In genomic region chr13:110419391-110419791, GRCh38 we compare ENCODE assay signal across 14 cellular contexts.
A peak's percentile ranks its signal among the peaks of the same experiment; 100 is the strongest.
DNase-seq lines count a peak whose midpoint lies in the region; ATAC-seq and TF ChIP-seq lines count a peak whose summit lies in the region.
"Had no signal": no experiment of that assay in that cellular context is flagged by ENCODE, and none has a peak within 500 bp of the region (broad histone marks: within the 10 kb centered on the region; RNA-seq: fewer than 3 reads in every experiment).

No MANE protein-coding gene starts in this region.

- CTCF ChIA-PET in WTC11 (lab: Charles Lee) = interaction anchor here (0.8 kb wide), 1 partner anchor 172 kb away, joined by 3 read pairs; no protein-coding TSS in a partner anchor

- H3K79me2 ChIP-seq in smooth muscle cell (ENCODE audit: low read depth) = peaks cover 45% of the 10 kb centered on the region

- peaks cover 74% of the 10 kb centered on the region for H3F3A ChIP-seq in smooth muscle cell (ENCODE audit: low read depth)

- H4K20me1 ChIP-seq in smooth muscle cell (ENCODE audit: low read depth) = no peaks in the 10 kb centered on the region

- TF ChIP-seq CTCF in epithelial cell of esophagus (IDR thresholded peaks at IDR 0.05; ENCODE audit: insufficient read depth, low read depth, low read length, missing control alignments) (no peak), smooth muscle cell (IDR thresholded peaks at IDR 0.05; ENCODE audit: borderline replicate concordance, insufficient read depth, poor library complexity, severe bottlenecking) (no peak), WTC11 (IDR thresholded peaks at IDR 0.05) (no peak)

- ATAC-seq in GM18909 (IDR thresholded peaks at IDR 0.05; ENCODE audit: poor library complexity, unreplicated experiment) = peak; percentile 74
- peak; percentile 47 for ATAC-seq in HG03378 (IDR thresholded peaks at IDR 0.05; ENCODE audit: unreplicated experiment)
- no peak for ATAC-seq in GM21528 (IDR thresholded peaks at IDR 0.05; ENCODE audit: low FRiP score, unreplicated experiment)
- no peak for ATAC-seq in WTC11
- ATAC-seq in activated T-cell treated with anti-CD3 and anti-CD28 coated beads, Interleukin-2, amount 50 U/mL, for 4 hours = no peak
- ATAC-seq: activated CD4-positive, alpha-beta T cell treated with anti-CD3 and anti-CD28 coated beads for 36 hours had no signal

- H3K4me3 ChIP-seq in epithelial cell of esophagus (ENCODE audit: low read length) = no peak overlapping the region
- H3K4me3 ChIP-seq in smooth muscle cell = no peak overlapping the region

- H3K4me1 ChIP-seq in smooth muscle cell (ENCODE audit: low read depth) = peaks cover 48% of the 10 kb centered on the region

- H2AFZ ChIP-seq in smooth muscle cell (ENCODE audit: low read depth) = no peak overlapping the region

- H3K9me3 Mint-ChIP-seq in WTC11 = no peaks in the 10 kb centered on the region
- no peaks in the 10 kb centered on the region for H3K9me3 Mint-ChIP-seq in activated T-cell treated with anti-CD3 and anti-CD28 coated beads, Interleukin-2, amount 50 U/mL, for 4 hours

- peak overlapping the region; percentile 92 for H3K27ac ChIP-seq in smooth muscle cell (ENCODE audit: low read depth)

- H3K4me1 Mint-ChIP-seq in WTC11 = peaks cover 10% of the 10 kb centered on the region
- H3K4me1 Mint-ChIP-seq in activated T-cell treated with anti-CD3 and anti-CD28 coated beads, Interleukin-2, amount 50 U/mL, for 4 hours (ENCODE audit: low read depth) = peaks cover 12% of the 10 kb centered on the region

- no peaks in the 10 kb centered on the region for H3K9me3 ChIP-seq in smooth muscle cell (replicated peaks; ENCODE audit: low read depth)

- no peaks in the 10 kb centered on the region; the same call in 1 of the 2 replicates for H3K27me3 Mint-ChIP-seq in WTC11 (ENCODE audit: low read depth)
- peaks cover 85% of the 10 kb centered on the region for H3K27me3 Mint-ChIP-seq in activated T-cell treated with anti-CD3 and anti-CD28 coated beads, Interleukin-2, amount 50 U/mL, for 4 hours (ENCODE audit: low read depth)

- no peak overlapping the region for H3K4me3 Mint-ChIP-seq in WTC11
- no peak overlapping the region for H3K4me3 Mint-ChIP-seq in activated T-cell treated with anti-CD3 and anti-CD28 coated beads, Interleukin-2, amount 50 U/mL, for 4 hours
- H3K4me3 Mint-ChIP-seq: activated CD4-positive, alpha-beta T cell treated with anti-CD3 and anti-CD28 coated beads for 36 hours; CD4-positive, CD25-positive, alpha-beta regulatory T cell had no signal

- H3K9ac ChIP-seq in smooth muscle cell (ENCODE audit: low read depth) = peak overlapping the region; percentile 62

- peak overlapping the region; percentile 72 for H3K4me2 ChIP-seq in smooth muscle cell

- H3K27me3 ChIP-seq in smooth muscle cell (ENCODE audit: low read depth) = no peaks in the 10 kb centered on the region

- H3K36me3 ChIP-seq in smooth muscle cell (ENCODE audit: low read depth) = no peaks in the 10 kb centered on the region

- DNase-seq in epithelial cell of esophagus (ENCODE audit: low read depth) (peak; percentile 70), smooth muscle cell (lab: John Stamatoyannopoulos, UW; ENCODE audit: unreplicated experiment) (no peak), NCI-H524 treated with DMSO at 0.1 percent for 48 hours (lab: John Stamatoyannopoulos, UW) (no peak), WTC11 (ENCODE audit: low spot score) (no peak)
- no peak for DNase-seq in activated T-cell treated with anti-CD3 and anti-CD28 coated beads, Interleukin-2, amount 50 U/mL, for 4 hours
- DNase-seq: activated CD4-positive, alpha-beta T cell treated with anti-CD3 and anti-CD28 coated beads for 36 hours; activated effector memory CD4-positive, alpha-beta T cell treated with Interleukin-2 at 50 U/mL for 16 hours; CD4-positive, CD25-positive, alpha-beta regulatory T cell; cortex of kidney; NCI-H1048; NCI-H774 had no signal

- no peaks in the 10 kb centered on the region for H3K36me3 Mint-ChIP-seq in WTC11
- no peaks in the 10 kb centered on the region for H3K36me3 Mint-ChIP-seq in activated T-cell treated with anti-CD3 and anti-CD28 coated beads, Interleukin-2, amount 50 U/mL, for 4 hours (ENCODE audit: insufficient read depth)
- H3K36me3 Mint-ChIP-seq: CD4-positive, CD25-positive, alpha-beta regulatory T cell had no signal

- 60% methylated on average over 14 of the region's 14 CpGs for WGBS in smooth muscle cell (ENCODE audit: low lambda C conversion rate)

- POLR2A ChIA-PET in WTC11 (lab: Charles Lee) = no interaction called here

- no peak overlapping the region for H3K27ac Mint-ChIP-seq in WTC11
- H3K27ac Mint-ChIP-seq: activated CD4-positive, alpha-beta T cell treated with anti-CD3 and anti-CD28 coated beads for 36 hours; CD4-positive, CD25-positive, alpha-beta regulatory T cell had no signal

TF ChIP-seq in WTC11, 78 proteins besides CTCF, POLR2A, EP300 and RAD21:
- TF ChIP-seq JAZF1 (CRISPR knock-in tag; IDR thresholded peaks at IDR 0.05) = no peak
- TF ChIP-seq PREB (CRISPR knock-in tag; IDR thresholded peaks at IDR 0.05; ENCODE audit: borderline replicate concordance) = no peak

Comparison
In these comparisons a context has a peak if more than half of its experiments do, and no peak if none do; other contexts are left out.
1. ATAC-seq: peak in GM18909 (single experiment) and HG03378 (single experiment); none in GM21528 (single experiment), WTC11 (single experiment) and activated T-cell treated with anti-CD3 and anti-CD28 coated beads, Interleukin-2, amount 50 U/mL, for 4 hours (0 of 2).